8 cellular contexts compared by ENCODE assay signal in genomic region chr11:46392421-46393230, GRCh38. TPM values are rescaled to one million over a fixed set of nuclear protein-coding genes. Genes with fewer than 3 reads are reported as not detected.
DNase-seq lines count a peak whose midpoint lies in the region; ATAC-seq and TF ChIP-seq lines count a peak whose summit lies in the region.

No MANE protein-coding gene starts in this region.

- H3K4me1 Mint-ChIP-seq in brain, result peaks cover 30% of the 10 kb centered on the region

- H3K36me3 ChIP-seq in iPS-15b (ENCODE audit: control insufficient read depth, insufficient read depth, low read length), result peaks cover 8% of the 10 kb centered on the region

- DNase-seq in C1 segment of cervical spinal cord (lab: John Stamatoyannopoulos, UW) (peak in 10 of 14 donors; percentile 24 to 80 (median 47)), HuH-7.5 (ENCODE audit: low spot score) (peak; percentile 97), UCSD-AML1 (lab: John Stamatoyannopoulos, UW; ENCODE audit: unreplicated experiment) (peak; percentile 86), skeletal muscle cell (ENCODE audit: low read depth) (peak; percentile 36), SHP77 (lab: John Stamatoyannopoulos, UW) (no peak)

- H3K9me3 Mint-ChIP-seq in brain, result no peaks in the 10 kb centered on the region

- H3K27ac Mint-ChIP-seq in brain, result no peak overlapping the region

- peaks cover 36% of the 10 kb centered on the region for H3K27me3 ChIP-seq in iPS-15b (ENCODE audit: control insufficient read depth, insufficient read depth, low read length)

- no peak for TF ChIP-seq CTCF in brain (conservative IDR thresholded peaks at IDR 0.05)

- peaks cover 11% of the 10 kb centered on the region for H3K36me3 Mint-ChIP-seq in brain

- peaks cover 18% of the 10 kb centered on the region for H3K4me1 ChIP-seq in iPS-15b (ENCODE audit: control insufficient read depth, insufficient read depth, low read length)

- H3K27me3 Mint-ChIP-seq in brain, result peaks cover 48% of the 10 kb centered on the region

- peak; percentile 58 for ATAC-seq in GM19468 (IDR thresholded peaks at IDR 0.05; ENCODE audit: extremely low read depth, unreplicated experiment)

- H3K4me3 ChIP-seq in iPS-15b (ENCODE audit: low read depth, low read length) (peak overlapping the region; percentile 69), skeletal muscle cell (ENCODE audit: low read depth, low read length) (peak overlapping the region; percentile 53)

- no peaks in the 10 kb centered on the region for H3K9me3 ChIP-seq in iPS-15b (ENCODE audit: control insufficient read depth, insufficient read depth, low read length)

- H3K9ac ChIP-seq in iPS-15b (ENCODE audit: low read depth, low read length), result no peak overlapping the region

- H3K4me3 Mint-ChIP-seq in brain, result peak overlapping the region; percentile 84 to 88 (median 88)

RNA-seq across cellular contexts. Expression of gene CHRM4, which starts 1.1 kb away (rescaled TPM):
- polyA plus RNA-seq in brain (ENCODE audit: insufficient read depth, low read depth, low replicate concordance), result 17.8 TPM

RNA-seq across cellular contexts. Expression of gene MDK, which starts 11.2 kb away (rescaled TPM):
- polyA plus RNA-seq in brain (ENCODE audit: insufficient read depth, low read depth, low replicate concordance), result 391 TPM

RNA-seq across cellular contexts. Expression of gene DGKZ, which starts 45.4 kb away (rescaled TPM):
- 98.9 TPM for polyA plus RNA-seq in brain (ENCODE audit: insufficient read depth, low read depth, low replicate concordance)

Comparison
In these comparisons a context has a peak if more than half of its experiments do, and no peak if none do; other contexts are left out.
1. DNase-seq: peak in C1 segment of cervical spinal cord (10 of 14), HuH-7.5 (single experiment), UCSD-AML1 (single experiment) and skeletal muscle cell (single experiment); none in SHP77 (0 of 2).